ENCODE assay signal across 17 cellular contexts in genomic region chr2:221602938-221603337, GRCh38.
"Had no signal": no experiment of that assay in that cellular context is flagged by ENCODE, and none has a peak within 500 bp of the region (broad histone marks: within the 10 kb centered on the region; RNA-seq: fewer than 3 reads in every experiment).

No MANE protein-coding gene starts in this region.

- DNase-seq: dermis blood vessel endothelial cell; effector memory CD4-positive, alpha-beta T cell; esophagus squamous epithelium; foreskin melanocyte; kidney; mesenchymal stem cell; natural killer cell; occipital lobe; ovary; right lobe of liver; small intestine; stimulated activated CD4-positive, alpha-beta T cell treated with anti-CD3 and anti-CD28 coated beads, Interleukin-15, amount 100 ng/mL, for 24 hours; stimulated activated CD4-positive, alpha-beta T cell treated with anti-CD3 and anti-CD28 coated beads, Interleukin-2, amount 100 ng/mL, for 48 hours; stimulated activated naive B cell treated with anti-CD40 and anti-IgM and Interleukin-4, amounts not matched to agents 10 μg/mL and 1 μg/mL and 100 μg/mL, for 72 hours; transverse colon; upper lobe of right lung; uterus had no signal
